In genomic region chr2:240564571-240565266, GRCh38 we compare ENCODE assay signal across 1 cellular context.
TF ChIP-seq lines count a peak whose summit lies in the region.

No MANE protein-coding gene starts in this region.

TF ChIP-seq in K562, 482 proteins besides CTCF, POLR2A, EP300 and RAD21:
- TF ChIP-seq ZBTB1 (CRISPR knock-in tag; IDR thresholded peaks at IDR 0.05; ENCODE audit: borderline replicate concordance, low read depth) (no peak), TAF7 (tag; IDR thresholded peaks at IDR 0.05) (no peak), ZNF77 (CRISPR knock-in tag; IDR thresholded peaks at IDR 0.05) (no peak), CREM (IDR thresholded peaks at IDR 0.05; ENCODE audit: low read depth) (peak; percentile 37; the same call in 1 of the 2 replicates), SAFB (IDR thresholded peaks at IDR 0.05; ENCODE audit: borderline replicate concordance, low read depth, low read length) (no peak), PYGO2 (tag; IDR thresholded peaks at IDR 0.05) (no peak), JUND (IDR thresholded peaks at IDR 0.05; ENCODE audit: borderline replicate concordance, low read depth, low read length) (peak; percentile 45; the same call in 1 of the 2 replicates), JUND (tag; IDR thresholded peaks at IDR 0.05; ENCODE audit: borderline replicate concordance, low read depth, low read length) (no peak; the same call in 2 of the 3 replicates), CREB1 (IDR thresholded peaks at IDR 0.05) (no peak), CREB1 (CRISPR knock-in tag; IDR thresholded peaks at IDR 0.05) (peak; percentile 38; the same call in 1 of the 2 replicates), NFATC3 (IDR thresholded peaks at IDR 0.05) (peak; percentile 78), JUN (IDR thresholded peaks at IDR 0.05; ENCODE audit: borderline replicate concordance, low read depth, low read length) (0 out of 2 replicates have a peak, but pooled peaks have one; percentile 18), JUN (CRISPR knock-in tag; IDR thresholded peaks at IDR 0.05; ENCODE audit: borderline replicate concordance) (no peak), ZNF639 (CRISPR knock-in tag; conservative IDR thresholded peaks at IDR 0.05 in 1 of 2, IDR thresholded peaks at IDR 0.05 in 1 of 2) (0 out of 4 replicates have a peak, but pooled peaks of 1 of the 2 experiments have one; percentile 4), MYC (IDR thresholded peaks at IDR 0.05; ENCODE audit: low read depth, low read length) (no peak), MYC (CRISPR knock-in tag; IDR thresholded peaks at IDR 0.05; ENCODE audit: borderline replicate concordance, low read depth) (no peak), CEBPG (CRISPR knock-in tag; IDR thresholded peaks at IDR 0.05) (no peak), CEBPG (tag; conservative IDR thresholded peaks at IDR 0.05 in 1 of 2, IDR thresholded peaks at IDR 0.05 in 1 of 2) (0 out of 4 replicates have a peak, but pooled peaks of 1 of the 2 experiments have one; percentile 56), TCF3 (CRISPR knock-in tag; IDR thresholded peaks at IDR 0.05) (0 out of 2 replicates have a peak, but pooled peaks have one; percentile 7), FOXA3 (CRISPR knock-in tag; conservative IDR thresholded peaks at IDR 0.05 in 1 of 2, IDR thresholded peaks at IDR 0.05 in 1 of 2) (peak; percentile 73 to 95), DEAF1 (CRISPR knock-in tag; IDR thresholded peaks at IDR 0.05) (no peak), ZBTB12 (CRISPR knock-in tag; IDR thresholded peaks at IDR 0.05) (no peak), FOS (IDR thresholded peaks at IDR 0.05; ENCODE audit: extremely low read depth, insufficient read length) (no peak), RBM34 (IDR thresholded peaks at IDR 0.05; ENCODE audit: borderline replicate concordance, insufficient read depth, low read length) (no peak), POLR2AphosphoS5 (IDR thresholded peaks at IDR 0.05; ENCODE audit: control insufficient read depth, insufficient read depth, low read depth, low read length) (0 out of 2 replicates have a peak, but pooled peaks have one; percentile 11), NFIC (IDR thresholded peaks at IDR 0.05) (no peak), SMARCA4 (IDR thresholded peaks at IDR 0.05) (no peak), TEAD1 (CRISPR knock-in tag; IDR thresholded peaks at IDR 0.05) (peak in 1 of 2 experiments; percentile 24; a peak in 1 of 4 replicates), ZNF511 (CRISPR knock-in tag; IDR thresholded peaks at IDR 0.05) (no peak), RCOR1 (IDR thresholded peaks at IDR 0.05; ENCODE audit: borderline replicate concordance in 1 of 2, low read depth in 2 of 2, low read length in 2 of 2) (0 out of 4 replicates have a peak, but pooled peaks of 1 of the 2 experiments have one; percentile 0), ZNF644 (tag; IDR thresholded peaks at IDR 0.05; ENCODE audit: low read depth) (no peak), ZNF347 (CRISPR knock-in tag; IDR thresholded peaks at IDR 0.05; ENCODE audit: low read depth) (no peak), OTX1 (CRISPR knock-in tag; IDR thresholded peaks at IDR 0.05) (no peak), KDM5B (IDR thresholded peaks at IDR 0.05; ENCODE audit: insufficient replicate concordance, low read depth, low read length) (no peak), ZNF589 (CRISPR knock-in tag; IDR thresholded peaks at IDR 0.05; ENCODE audit: low read depth) (no peak), ZNF174 (CRISPR knock-in tag; IDR thresholded peaks at IDR 0.05) (no peak), BACH1 (tag; IDR thresholded peaks at IDR 0.05) (peak; percentile 2; the same call in 1 of the 2 replicates), E2F4 (CRISPR knock-in tag; IDR thresholded peaks at IDR 0.05; ENCODE audit: low read depth) (no peak), MBD1 (CRISPR knock-in tag; IDR thresholded peaks at IDR 0.05) (no peak), KHSRP (IDR thresholded peaks at IDR 0.05) (no peak), ZFP1 (CRISPR knock-in tag; IDR thresholded peaks at IDR 0.05) (no peak), GABPB1 (CRISPR knock-in tag; IDR thresholded peaks at IDR 0.05) (0 out of 2 replicates have a peak, but pooled peaks have one; percentile 9), MEF2D (tag; conservative IDR thresholded peaks at IDR 0.05; ENCODE audit: low read depth) (peak; percentile 33; the same call in 1 of the 2 replicates), CTCFL (IDR thresholded peaks at IDR 0.05; ENCODE audit: borderline replicate concordance, insufficient read depth, low read depth, low read length, poor library complexity, severe bottlenecking) (no peak), FOXK2 (conservative IDR thresholded peaks at IDR 0.05 in 1 of 2, IDR thresholded peaks at IDR 0.05 in 1 of 2; ENCODE audit: low read depth in 2 of 2) (peak; percentile 58 to 70; a peak in 3 of 4 replicates)
